ENCODE assay signal across 19 cellular contexts in genomic region chr9:70131296-70131695, GRCh38.
DNase-seq lines count a peak whose midpoint lies in the region; TF ChIP-seq lines count a peak whose summit lies in the region.
"Had no signal": no experiment of that assay in that cellular context is flagged by ENCODE, and none has a peak within 500 bp of the region (broad histone marks: within the 10 kb centered on the region; RNA-seq: fewer than 3 reads in every experiment).

No MANE protein-coding gene starts in this region.

- H3K36me3 ChIP-seq in vagina (peaks cover 0 to 3% of the 10 kb centered on the region in 2 donors), H7 (replicated peaks; ENCODE audit: control insufficient read depth, insufficient read depth, low read length) (no peaks in the 10 kb centered on the region; the same call in 1 of the 2 replicates)
- H3K36me3 ChIP-seq: BLaER1 treated with 17β-estradiol and CSF1 and Interleukin-3, amounts not matched to agents 10 nM and 100 nM; brain microvascular endothelial cell had no signal

- intact Hi-C loops in vagina (cut with DNase I) = no loop called here

- H3K4me1 ChIP-seq in vagina = no peaks in the 10 kb centered on the region
- H3K4me1 ChIP-seq: BLaER1 treated with 17β-estradiol and CSF1 and Interleukin-3, amounts not matched to agents 10 nM and 100 nM; Caco-2; Peyer's patch; suprapubic skin had no signal

- TF ChIP-seq CTCF in vagina (IDR thresholded peaks at IDR 0.05) = no peak

- H3K4me3 ChIP-seq in vagina (no peak overlapping the region), H7 (ENCODE audit: insufficient read depth, low read depth, low read length) (no peak overlapping the region)
- H3K4me3 ChIP-seq: BLaER1 treated with 17β-estradiol and CSF1 and Interleukin-3, amounts not matched to agents 10 nM and 100 nM; Peyer's patch; suprapubic skin had no signal

- DNase-seq in DMS79 (lab: John Stamatoyannopoulos, UW) (peak; percentile 46), NCI-H1436 (lab: John Stamatoyannopoulos, UW) (peak; percentile 57), NCI-H446 treated with DMSO at 0.1 percent for 48 hours (lab: John Stamatoyannopoulos, UW) (peak; percentile 24), myocyte (ENCODE audit: low read depth) (peak; percentile 73), vagina (ENCODE audit: extremely low spot score in 2 of 2) (no peak), H7 (no peak), Ammon's horn (ENCODE audit: low spot score) (no peak)
- DNase-seq: activated T-cell treated with anti-CD3 and anti-CD28 coated beads, Interleukin-2, amount 50 U/mL, for 1 hour; brain microvascular endothelial cell; Caco-2; EL; HFFc6; NCI-H2227 treated with DMSO at 0.1 percent for 48 hours; nucleus accumbens; Peyer's patch; small intestine had no signal

- no peak for TF ChIP-seq POLR2A in vagina (IDR thresholded peaks at IDR 0.05)

- no peaks in the 10 kb centered on the region for H3K9me3 ChIP-seq in vagina
- H3K9me3 ChIP-seq: BLaER1 treated with 17β-estradiol and CSF1 and Interleukin-3, amounts not matched to agents 10 nM and 100 nM; Caco-2; Peyer's patch; suprapubic skin had no signal

- H3K27me3 ChIP-seq in vagina = no peaks in the 10 kb centered on the region
- no peaks in the 10 kb centered on the region for H3K27me3 ChIP-seq in H7 (ENCODE audit: control insufficient read depth, insufficient read depth, low read length)
- H3K27me3 ChIP-seq: BLaER1 treated with 17β-estradiol and CSF1 and Interleukin-3, amounts not matched to agents 10 nM and 100 nM; brain microvascular endothelial cell; Peyer's patch; suprapubic skin had no signal

- no peak overlapping the region for H3K27ac ChIP-seq in vagina
- H3K27ac ChIP-seq: BLaER1 treated with 17β-estradiol and CSF1 and Interleukin-3, amounts not matched to agents 10 nM and 100 nM; brain microvascular endothelial cell; epithelial cell of prostate; Peyer's patch; suprapubic skin had no signal

Comparison
In these comparisons a context has a peak if more than half of its experiments do, and no peak if none do; other contexts are left out.
1. DNase-seq: peak in DMS79 (single experiment), NCI-H1436 (single experiment), NCI-H446 treated with DMSO at 0.1 percent for 48 hours (single experiment) and myocyte (single experiment); none in vagina (0 of 2), H7 (single experiment) and Ammon's horn (single experiment).